14 cellular contexts compared by ENCODE assay signal in genomic region chr1:206898089-206898908, GRCh38. TPM values are rescaled to one million over a fixed set of nuclear protein-coding genes. Genes with fewer than 3 reads are reported as not detected.
A peak's percentile ranks its signal among the peaks of the same experiment; 100 is the strongest.
DNase-seq lines count a peak whose midpoint lies in the region; ATAC-seq and TF ChIP-seq lines count a peak whose summit lies in the region.
"Had no signal": no experiment of that assay in that cellular context is flagged by ENCODE, and none has a peak within 500 bp of the region (broad histone marks: within the 10 kb centered on the region; RNA-seq: fewer than 3 reads in every experiment).

No MANE protein-coding gene starts in this region.

- H4K20me1 ChIP-seq in IMR-90 (ENCODE audit: insufficient read depth, low read length): no peaks in the 10 kb centered on the region

- peak overlapping the region; percentile 78 for H3K18ac ChIP-seq in IMR-90 (ENCODE audit: low read depth, low read length)

- H2BK15ac ChIP-seq in IMR-90 (ENCODE audit: low read depth, low read length): peak overlapping the region; percentile 97; the same call in 2 of the 3 replicates

- H3K27ac ChIP-seq in IMR-90 (ENCODE audit: insufficient read depth, low read length) (peak overlapping the region; percentile 85), ovary (no peak overlapping the region)
- peak overlapping the region; percentile 6 for H3K27ac ChIP-seq in naive thymus-derived CD4-positive, alpha-beta T cell (ENCODE audit: low read depth, low read length)
- H3K27ac ChIP-seq: 22Rv1, prostate gland had no signal

- peak; percentile 85 for ATAC-seq in IMR-90 (ENCODE audit: low read depth)
- ATAC-seq in naive thymus-derived CD4-positive, alpha-beta T cell: no peak
- ATAC-seq: Right ventricle myocardium inferior had no signal

- peak overlapping the region; percentile 60; the same call in 1 of the 2 replicates for H3K4me2 ChIP-seq in IMR-90 (ENCODE audit: low read depth, low read length)

- TF ChIP-seq RAD21 in IMR-90 (IDR thresholded peaks at IDR 0.05; ENCODE audit: low read length): no peak

- no peak overlapping the region for H3K9ac ChIP-seq in IMR-90 (ENCODE audit: low read depth, low read length)

- dilution Hi-C loops in IMR-90 (cut with HindIII; ENCODE audit: low sequenced_read_pairs, unreplicated experiment): no loop called here

- in situ Hi-C loops in IMR-90 (cut with MboI; ENCODE audit: low sequenced_read_pairs): no loop called here
- in situ Hi-C loops in astrocyte of the cerebellum (cut with HindIII; ENCODE audit: low sequenced_read_pairs): no loop called here

- H2AFZ ChIP-seq in IMR-90 (replicated peaks; ENCODE audit: low read length, poor library complexity): peak overlapping the region; percentile 77

- H3K56ac ChIP-seq in IMR-90 (ENCODE audit: extremely low read depth, insufficient read depth, low read length): peak overlapping the region; percentile 50; the same call in 1 of the 2 replicates

- no TSS peak for BruUV-seq in IMR-90 (replicated peaks; lab: Mats Ljungman, UMichigan)

- intact Hi-C loops in IMR-90 (cut with micrococcal nuclease) (no loop called here), ovary (cut with DNase I) (no loop called here)
- intact Hi-C loops in naive thymus-derived CD4-positive, alpha-beta T cell (cut with micrococcal nuclease): no loop called here

- H3K4me3 Mint-ChIP-seq in naive thymus-derived CD4-positive, alpha-beta T cell: no peak overlapping the region
- H3K4me3 Mint-ChIP-seq: dendritic cell treated with granulocyte-macrophage colony-stimulating factor and Interleukin-4, amounts not matched to agents 40 ng/mL and 50 ng/mL, for 4 days had no signal

- H3K9me3 ChIP-seq in IMR-90 (ENCODE audit: control insufficient read depth, insufficient read depth, low read length) (no peaks in the 10 kb centered on the region), ovary (no peaks in the 10 kb centered on the region)
- no peaks in the 10 kb centered on the region for H3K9me3 ChIP-seq in naive thymus-derived CD4-positive, alpha-beta T cell (ENCODE audit: control insufficient read depth in 2 of 3, low read length in 3 of 3)
- H3K9me3 ChIP-seq: prostate gland had no signal

- TF ChIP-seq CTCF in IMR-90 (conservative IDR thresholded peaks at IDR 0.05; ENCODE audit: low read depth, low read length) (no peak), astrocyte of the cerebellum (IDR thresholded peaks at IDR 0.05; ENCODE audit: low read depth, low read length, missing control alignments) (no peak), ovary (IDR thresholded peaks at IDR 0.05) (no peak)

- no peaks in the 10 kb centered on the region for H3K9me3 Mint-ChIP-seq in naive thymus-derived CD4-positive, alpha-beta T cell
- H3K9me3 Mint-ChIP-seq: dendritic cell treated with granulocyte-macrophage colony-stimulating factor and Interleukin-4, amounts not matched to agents 40 ng/mL and 50 ng/mL, for 4 days had no signal

- peak overlapping the region; percentile 94 for H4K91ac ChIP-seq in IMR-90 (ENCODE audit: insufficient read depth, low read depth, low read length)

- peaks cover 27% of the 10 kb centered on the region for H3K4me1 ChIP-seq in IMR-90 (ENCODE audit: control insufficient read depth, insufficient read depth, low read length)
- peaks cover 0 to 41% of the 10 kb centered on the region in 2 donors for H3K4me1 ChIP-seq in naive thymus-derived CD4-positive, alpha-beta T cell (ENCODE audit: control insufficient read depth in 2 of 2, insufficient read depth in 2 of 2, low read length in 2 of 2)
- peaks cover 8% of the 10 kb centered on the region for H3K4me1 ChIP-seq in ovary (ENCODE audit: insufficient read depth)
- H3K4me1 ChIP-seq: prostate gland had no signal

- peak overlapping the region; percentile 96 for H3K4ac ChIP-seq in IMR-90 (ENCODE audit: low read depth, low read length)

- H2AK5ac ChIP-seq in IMR-90 (ENCODE audit: low read depth, low read length): peak overlapping the region; percentile 97

- H3K36me3 Mint-ChIP-seq in naive thymus-derived CD4-positive, alpha-beta T cell: peaks cover 0 to 36% (median 14%) of the 10 kb centered on the region in 5 donors

- DNase-seq in DMS 273 (lab: John Stamatoyannopoulos, UW; ENCODE audit: unreplicated experiment) (peak; percentile 38), DMS 273 treated with DMSO at 0.1 percent for 48 hours (lab: John Stamatoyannopoulos, UW) (no peak), IMR-90 (peak; percentile 71), astrocyte of the cerebellum (ENCODE audit: low read depth) (peak; percentile 19), ovary (no peak), AML-193 (lab: John Stamatoyannopoulos, UW) (no peak), globus pallidus (ENCODE audit: low spot score) (no peak)
- DNase-seq in naive thymus-derived CD4-positive, alpha-beta T cell: no peak
- DNase-seq: activated CD4-positive, alpha-beta T cell treated with anti-CD3 and anti-CD28 coated beads, Interleukin-2, amount 50 U/mL, for 4 hours; kidney had no signal

- peak overlapping the region; percentile 87 for H2BK5ac ChIP-seq in IMR-90 (ENCODE audit: low read depth, low read length, poor library complexity, severe bottlenecking)

- POLR2A ChIA-PET in IMR-90 (lab: Charles Lee; ENCODE audit: unreplicated experiment): no interaction called here
- POLR2A ChIA-PET in naive thymus-derived CD4-positive, alpha-beta T cell (lab: Charles Lee): interaction anchor here (0.6 to 17.9 kb wide), 5 partner anchors 8 to 163 kb away, joined by 3 to 600 read pairs (median 5); partner anchors contain the start of gene FCMR

- H4K8ac ChIP-seq in IMR-90 (ENCODE audit: low read depth in 2 of 2, low read length in 2 of 2): peak overlapping the region; percentile 38 to 88

- peak overlapping the region; percentile 94 for H4K5ac ChIP-seq in IMR-90 (ENCODE audit: low read depth, low read length)

- peak overlapping the region in 8 of 9 donors; percentile 72 to 95 (median 78) for H3K27ac Mint-ChIP-seq in naive thymus-derived CD4-positive, alpha-beta T cell
- H3K27ac Mint-ChIP-seq: dendritic cell treated with granulocyte-macrophage colony-stimulating factor and Interleukin-4, amounts not matched to agents 40 ng/mL and 50 ng/mL, for 4 days had no signal

- H3K9me1 ChIP-seq in IMR-90 (ENCODE audit: insufficient read depth, low read length): peaks cover 29% of the 10 kb centered on the region

- TF ChIP-seq EP300 in ovary (IDR thresholded peaks at IDR 0.05): no peak

- peak overlapping the region; percentile 88 for H3K14ac ChIP-seq in IMR-90 (replicated peaks; ENCODE audit: low read depth, low read length)

- peak overlapping the region; percentile 80 for H2AK9ac ChIP-seq in IMR-90 (replicated peaks; ENCODE audit: low read depth, low read length, poor library complexity)

- WGBS in IMR-90 (ENCODE audit: extremely low coverage in 2 of 2, insufficient read length in 1 of 2), 2 experiments: 95 to 97% methylated on average over 2 to 3 of the region's 11 CpGs
- 75 to 81% (median 80%) methylated on average over 11 of the region's 11 CpGs for WGBS in ovary, 3 donors

- H3K23ac ChIP-seq in IMR-90 (ENCODE audit: low read depth, low read length): peak overlapping the region; percentile 84

- peaks cover 0 to 23% of the 10 kb centered on the region in 2 experiments; a peak in 1 of 4 replicates for H3K79me1 ChIP-seq in IMR-90 (ENCODE audit: low read depth in 1 of 2, low read length in 2 of 2)

- H2BK120ac ChIP-seq in IMR-90 (ENCODE audit: low read depth, low read length): peak overlapping the region; percentile 98

- CTCF ChIA-PET in IMR-90 (lab: Yijun Ruan, JAX): interaction anchor here (0.6 kb wide), 1 partner anchor 1565 kb away, joined by 4 read pairs; no protein-coding TSS in a partner anchor
- CTCF ChIA-PET in naive thymus-derived CD4-positive, alpha-beta T cell (lab: Charles Lee): interaction anchor here (5.6 kb wide), 1 partner anchor 14 kb away, joined by 26 read pairs; no protein-coding TSS in a partner anchor

- no peaks in the 10 kb centered on the region for H3K36me3 ChIP-seq in IMR-90 (ENCODE audit: control insufficient read depth, insufficient read depth, low read length)
- peaks cover 0 to 10% (median 0%) of the 10 kb centered on the region in 3 experiments for H3K36me3 ChIP-seq in naive thymus-derived CD4-positive, alpha-beta T cell (ENCODE audit: control insufficient read depth in 2 of 3, insufficient read depth in 3 of 3, low read length in 3 of 3)
- H3K36me3 ChIP-seq in ovary: no peaks in the 10 kb centered on the region
- H3K36me3 ChIP-seq: prostate gland had no signal

- peaks cover 28 to 94% (median 85%) of the 10 kb centered on the region in 7 donors for H3K4me1 Mint-ChIP-seq in naive thymus-derived CD4-positive, alpha-beta T cell

- H3K27me3 ChIP-seq in IMR-90 (ENCODE audit: control insufficient read depth, insufficient read depth, low read length): no peaks in the 10 kb centered on the region
- no peaks in the 10 kb centered on the region for H3K27me3 ChIP-seq in naive thymus-derived CD4-positive, alpha-beta T cell (ENCODE audit: control insufficient read depth in 2 of 2, insufficient read depth in 2 of 2, low read length in 2 of 2)
- H3K27me3 ChIP-seq in ovary: no peaks in the 10 kb centered on the region

- H3K27me3 Mint-ChIP-seq in naive thymus-derived CD4-positive, alpha-beta T cell: no peaks in the 10 kb centered on the region

- no peak for TF ChIP-seq POLR2A in IMR-90 (IDR thresholded peaks at IDR 0.05; ENCODE audit: low read depth, low read length)
- TF ChIP-seq POLR2A in ovary (IDR thresholded peaks at IDR 0.05): no peak

- H3K4me3 ChIP-seq in IMR-90 (ENCODE audit: insufficient read depth, low read depth, low read length) (no peak overlapping the region), astrocyte of the cerebellum (ENCODE audit: low read depth, low read length) (no peak overlapping the region), ovary (no peak overlapping the region)
- no peak overlapping the region for H3K4me3 ChIP-seq in naive thymus-derived CD4-positive, alpha-beta T cell (ENCODE audit: low read length)
- H3K4me3 ChIP-seq: prostate gland had no signal

- peak overlapping the region; percentile 95 for H2BK20ac ChIP-seq in IMR-90 (ENCODE audit: low read depth, low read length)

RNA-seq across cellular contexts. Expression of gene IL24, which starts 1.1 kb away (rescaled TPM):
- total RNA-seq in IMR-90 (2012; rRNA removed) (under 0.01 and 0.18 TPM in 2 replicates), ovary (1 to 10 TPM in 1 of 7 donors, under 1 TPM in 1, not detected in 5; 0.72 to 1.8 TPM)
- polyA plus RNA-seq in IMR-90 (2012; rRNA removed) (0.12 and 0.22 TPM in 2 replicates), ovary (under 1 TPM in 1 of 2 donors, not detected in 1; 0.10 TPM)
- polyA plus RNA-seq in IMR-90 (2012; cell fraction: cytosol; rRNA removed): 0.04 TPM in 1 of 2 replicates, not detected in the other
- 0.05 and 0.34 TPM in 2 replicates for polyA plus RNA-seq in IMR-90 (2012; cell fraction: nucleus; rRNA removed; ENCODE audit: low replicate concordance)
- under 1 TPM in 1 of 5 experiments, not detected in 4; 0.51 TPM for total RNA-seq in naive thymus-derived CD4-positive, alpha-beta T cell
- polyA plus RNA-seq in naive thymus-derived CD4-positive, alpha-beta T cell: 10 to 100 TPM; 27.9 to 28.4 TPM
- total RNA-seq: kidney, prostate gland, Right ventricle myocardium inferior had no signal

RNA-seq across cellular contexts. Expression of gene FCMR, which starts 23.4 kb away (rescaled TPM):
- total RNA-seq in IMR-90 (2012; rRNA removed) (not detected in 2 replicates), ovary (1 to 10 TPM in 4 of 7 donors, under 1 TPM in 3; 0.38 to 8.4 (median 1.6) TPM)
- polyA plus RNA-seq in IMR-90 (2012; rRNA removed) (0.09 and 0.29 TPM in 2 replicates), ovary (1 to 10 TPM; 2.6 to 6.5 TPM)
- polyA plus RNA-seq in IMR-90 (2012; cell fraction: cytosol; rRNA removed): 0.41 and 0.58 TPM in 2 replicates
- 0.17 TPM in 1 of 2 replicates, not detected in the other for polyA plus RNA-seq in IMR-90 (2012; cell fraction: nucleus; rRNA removed; ENCODE audit: low replicate concordance)
- total RNA-seq in naive thymus-derived CD4-positive, alpha-beta T cell: 100 to 1,000 TPM; 103 to 943 (median 312) TPM
- polyA plus RNA-seq in naive thymus-derived CD4-positive, alpha-beta T cell: 100 to 1,000 TPM; 803 to 998 TPM

RNA-seq across cellular contexts. Expression of gene IL20, which starts 32.9 kb away (rescaled TPM):
- total RNA-seq in IMR-90 (2012; rRNA removed) (not detected in 2 replicates), ovary (1 to 10 TPM in 1 of 7 donors, not detected in 6; 2.6 TPM)
- polyA plus RNA-seq in IMR-90 (2012; rRNA removed) (not detected in 2 replicates), ovary (under 1 TPM in 1 of 2 donors, not detected in 1; 0.30 TPM)
- not detected in 2 replicates for polyA plus RNA-seq in IMR-90 (2012; cell fraction: cytosol; rRNA removed)
- polyA plus RNA-seq in IMR-90 (2012; cell fraction: nucleus; rRNA removed; ENCODE audit: low replicate concordance): 0.11 TPM in 1 of 2 replicates, not detected in the other
- total RNA-seq in naive thymus-derived CD4-positive, alpha-beta T cell: not detected
- polyA plus RNA-seq in naive thymus-derived CD4-positive, alpha-beta T cell: not detected
- total RNA-seq: kidney, prostate gland, Right ventricle myocardium inferior had no signal

RNA-seq across cellular contexts. Expression of gene PIGR, which starts 48.0 kb away (rescaled TPM):
- total RNA-seq in IMR-90 (2012; rRNA removed) (not detected in 2 replicates), ovary (1 to 10 TPM in 3 of 7 donors, under 1 TPM in 3, not detected in 1; 0.10 to 5.3 (median 1.2) TPM)
- polyA plus RNA-seq in IMR-90 (2012; rRNA removed) (not detected in 2 replicates), ovary (under 1 TPM; 0.04 to 0.07 TPM)
- polyA plus RNA-seq in IMR-90 (2012; cell fraction: cytosol; rRNA removed): not detected in 2 replicates
- not detected in 2 replicates for polyA plus RNA-seq in IMR-90 (2012; cell fraction: nucleus; rRNA removed; ENCODE audit: low replicate concordance)
- total RNA-seq in naive thymus-derived CD4-positive, alpha-beta T cell: not detected
- not detected for polyA plus RNA-seq in naive thymus-derived CD4-positive, alpha-beta T cell
- total RNA-seq: Right ventricle myocardium inferior had no signal

Comparison
In these comparisons a context has a peak if more than half of its experiments do, and no peak if none do; other contexts are left out.
1. DNase-seq: peak in DMS 273 (single experiment), IMR-90 (single experiment) and astrocyte of the cerebellum (single experiment); none in DMS 273 treated with DMSO at 0.1 percent for 48 hours (single experiment), naive thymus-derived CD4-positive, alpha-beta T cell (0 of 9), ovary (0 of 5), AML-193 (0 of 2) and globus pallidus (single experiment).
2. H3K27ac ChIP-seq: peak in IMR-90 (single experiment) and naive thymus-derived CD4-positive, alpha-beta T cell (single experiment); none in ovary (0 of 2).
3. RNA of gene FCMR, which starts 23.4 kb away (total RNA-seq): 103 to 943 TPM in naive thymus-derived CD4-positive, alpha-beta T cell; 0.38 to 8.4 TPM in ovary and not detected in IMR-90; every median in the first group is over 10 times any median in the second.